In the genomic region with DNA sequence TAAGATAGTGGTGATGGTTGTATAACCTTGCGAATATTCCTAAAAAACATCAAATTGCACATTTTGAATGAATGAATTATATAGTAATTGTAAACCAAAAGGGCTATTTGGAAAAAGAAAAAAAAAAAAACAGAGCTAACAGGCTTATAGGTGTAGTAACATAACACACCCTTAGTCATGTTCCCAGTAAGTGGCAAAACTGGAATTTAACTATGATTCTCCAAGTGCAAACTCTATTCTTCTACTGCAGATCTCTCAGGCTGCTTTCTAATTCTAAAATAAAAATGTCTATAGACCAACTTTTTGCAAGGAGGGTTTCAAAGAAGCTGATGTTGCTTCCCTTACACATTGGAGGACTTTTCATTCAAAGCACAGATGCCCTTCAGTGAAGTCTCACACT, we compare ENCODE assay signal across 11 cellular contexts.
"Had no signal": no experiment of that assay in that cellular context is flagged by ENCODE, and none has a peak within 500 bp of the region (broad histone marks: within the 10 kb centered on the region; RNA-seq: fewer than 3 reads in every experiment).

No MANE protein-coding gene starts in this region.

- DNase-seq: effector memory CD4-positive, alpha-beta T cell; hippocampal formation; mucosa of descending colon; naive thymus-derived CD8-positive, alpha-beta T cell; right cardiac atrium; small intestine; stimulated activated CD4-positive, alpha-beta T cell treated with anti-CD3 and anti-CD28 coated beads, Interleukin-12 subunit alpha, Interleukin-12 subunit beta, amount 100 ng/mL, for 4 hours; stimulated activated naive CD4-positive, alpha-beta T cell treated with Interleukin-2 at 50 U/mL for 16 hours; thyroid gland had no signal

- H3K4me1 ChIP-seq: foreskin keratinocyte, suprapubic skin, thyroid gland had no signal

- H3K27me3 ChIP-seq: foreskin keratinocyte, suprapubic skin, thyroid gland had no signal

- H3K9me3 ChIP-seq: mucosa of descending colon, suprapubic skin, thyroid gland had no signal

- H3K4me3 ChIP-seq: mucosa of descending colon, suprapubic skin, thyroid gland had no signal

- ATAC-seq: foreskin keratinocyte; mucosa of descending colon; naive thymus-derived CD8-positive, alpha-beta T cell; right cardiac atrium had no signal

- H3K36me3 ChIP-seq: suprapubic skin, thyroid gland had no signal

- H3K27ac ChIP-seq: foreskin keratinocyte, suprapubic skin, thyroid gland had no signal
